In the genomic region with DNA sequence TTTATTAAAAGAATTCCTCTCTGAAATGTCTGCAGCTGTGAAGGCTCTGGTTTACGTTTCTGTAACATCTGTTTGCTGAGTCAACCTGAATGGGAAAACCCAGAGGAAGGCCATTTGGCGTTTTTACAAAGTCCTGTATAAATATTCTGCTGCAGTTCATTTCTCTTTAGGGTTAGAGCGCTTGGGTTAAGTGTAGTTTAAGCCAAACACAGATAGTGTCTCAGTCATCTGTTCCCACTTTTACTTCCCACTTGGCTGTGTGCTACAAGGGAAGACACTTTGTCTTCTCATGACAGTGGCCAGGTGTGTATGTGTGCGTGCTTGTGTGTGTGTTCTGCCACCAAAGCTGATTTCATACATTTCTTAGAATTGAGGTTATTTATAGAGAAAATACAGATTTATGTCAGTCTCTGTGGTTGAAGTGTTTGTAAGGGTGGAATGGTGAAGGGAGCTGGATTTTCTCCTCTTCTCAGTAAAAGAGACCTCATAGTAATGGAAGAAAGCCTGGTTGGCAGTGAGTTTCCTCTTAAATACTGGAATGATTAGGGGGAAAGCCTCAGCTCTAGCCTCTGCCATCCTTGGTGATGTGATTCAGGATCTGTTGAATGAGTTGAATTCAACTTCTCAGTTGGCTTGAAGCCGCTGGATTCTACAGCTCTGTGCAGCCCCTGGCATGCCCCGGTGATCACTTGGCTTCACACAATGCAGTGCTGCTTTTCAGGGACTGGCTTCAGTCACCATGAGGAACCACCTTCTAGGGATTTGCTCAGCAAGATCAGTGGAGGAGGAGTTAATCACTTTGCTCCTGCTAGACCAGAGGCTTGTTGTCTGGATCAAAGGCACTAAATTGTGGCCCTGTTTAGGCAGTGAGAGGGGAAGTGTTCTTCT, we compare ENCODE assay signal across 12 cellular contexts. TPM values are rescaled to one million over a fixed set of nuclear protein-coding genes. Genes with fewer than 3 reads are reported as not detected.
A peak's percentile ranks its signal among the peaks of the same experiment; 100 is the strongest.
DNase-seq lines count a peak whose midpoint lies in the region; ATAC-seq, FAIRE-seq and TF ChIP-seq lines count a peak whose summit lies in the region.
"Had no signal": no experiment of that assay in that cellular context is flagged by ENCODE, and none has a peak within 500 bp of the region (broad histone marks: within the 10 kb centered on the region; RNA-seq: fewer than 3 reads in every experiment).

No MANE protein-coding gene starts in this region.

- no TSS peak for BruUV-seq in GM12878 (replicated peaks; lab: Mats Ljungman, UMichigan)

- H3K9me3 Mint-ChIP-seq in memory B cell = no peaks in the 10 kb centered on the region

- H3K27me3 ChIP-seq in GM12878 (replicated peaks in 1 of 2; ENCODE audit: control insufficient read depth in 2 of 2, insufficient read depth in 2 of 2, low read length in 1 of 2) (no peaks in the 10 kb centered on the region), breast epithelium (no peaks in the 10 kb centered on the region)

- TF ChIP-seq RAD21 in GM12878 (IDR thresholded peaks at IDR 0.05; ENCODE audit: insufficient read depth, low read depth, low read length) = no peak

- no peak overlapping the region for H3K9ac ChIP-seq in GM12878 (ENCODE audit: control insufficient read depth, insufficient read depth, low read length)

- peak overlapping the region; percentile 61 for H3K27ac ChIP-seq in GM12878 (ENCODE audit: control insufficient read depth, insufficient read depth)
- no peak overlapping the region for H3K27ac ChIP-seq in breast epithelium

- H3K36me3 ChIP-seq in GM12878 (ENCODE audit: control insufficient read depth in 2 of 2, insufficient read depth in 2 of 2, low read length in 1 of 2) (peaks cover 31 to 53% of the 10 kb centered on the region in 2 experiments), breast epithelium (peaks cover 9% of the 10 kb centered on the region)

- no peak overlapping the region for H3K4me3 Mint-ChIP-seq in memory B cell
- H3K4me3 Mint-ChIP-seq: CD4-positive, CD25-positive, alpha-beta regulatory T cell had no signal

- peak overlapping the region; percentile 14 for H3K27ac Mint-ChIP-seq in memory B cell

- in situ Hi-C loops in GM12878 (cut with MboI) = loop anchor here (5.0 kb wide), 2 partner anchors 293 to 668 kb away; no protein-coding TSS in a partner anchor

- H3K4me3 ChIP-seq in GM12878 (no peak overlapping the region), breast epithelium (no peak overlapping the region)

- H3K4me1 ChIP-seq in GM12878 (ENCODE audit: control insufficient read depth, insufficient read depth, low read length) (peaks cover 36% of the 10 kb centered on the region), breast epithelium (no peaks in the 10 kb centered on the region)

- DNase-seq in AG08396 (ENCODE audit: low spot score) (peak; percentile 55), GM12878 (ENCODE audit: low read depth, low spot score) (no peak), memory B cell (ENCODE audit: low spot score in 2 of 2) (no peak), breast epithelium (ENCODE audit: low spot score in 2 of 2) (no peak), NCI-H1105 treated with DMSO at 0.1 percent for 48 hours (lab: John Stamatoyannopoulos, UW) (no peak), NCI-H774 (lab: John Stamatoyannopoulos, UW) (no peak)
- DNase-seq: activated CD4-positive, CD25-positive, alpha-beta regulatory T cell; CD4-positive, CD25-positive, alpha-beta regulatory T cell; NCI-H1930; OCI-M1 had no signal

- intact Hi-C loops in GM12878 (cut with micrococcal nuclease; ENCODE audit: unreplicated experiment) = no loop called here
- intact Hi-C loops in breast epithelium (cut with DNase I; ENCODE audit: low total_unique reads) = loop anchor here (1.0 kb wide), 1 partner anchor 405 kb away; no protein-coding TSS in a partner anchor

- 7% methylated on average over 6 of the region's 6 CpGs for WGBS in GM12878 (ENCODE audit: insufficient coverage, insufficient replicate concordance, low lambda C conversion rate, missing lambda C conversion rate)

- FAIRE-seq in GM12878 (lab: Jason Lieb, UNC) = no peak

- peaks cover 37% of the 10 kb centered on the region for H3K36me3 Mint-ChIP-seq in memory B cell

- SMC1A ChIA-PET in GM12878 (lab: Charles Lee; ENCODE audit: uncharacterized antibody, unreplicated experiment) = interaction anchor here (1.2 to 4.4 kb wide), 4 partner anchors 22 to 47 kb away, joined by 4 to 33 read pairs (median 4); no protein-coding TSS in a partner anchor

- RAD21 ChIA-PET in GM12878 (lab: Charles Lee; ENCODE audit: unreplicated experiment) = interaction anchor here (1.3 to 1.4 kb wide), 2 partner anchors 28 to 47 kb away, joined by 5 read pairs; no protein-coding TSS in a partner anchor

- H3K9me3 ChIP-seq in GM12878 (replicated peaks; ENCODE audit: control insufficient read depth, insufficient read depth, low read length) (no peaks in the 10 kb centered on the region), breast epithelium (no peaks in the 10 kb centered on the region)

- TF ChIP-seq POLR2A in GM12878 (IDR thresholded peaks at IDR 0.05; ENCODE audit: low read depth, low read length) = no peak
- no peak for TF ChIP-seq POLR2A in breast epithelium (IDR thresholded peaks at IDR 0.05)

- H4K20me1 ChIP-seq in GM12878 (ENCODE audit: control insufficient read depth, insufficient read depth) = no peaks in the 10 kb centered on the region

- POLR2A ChIA-PET in GM12878 (lab: Charles Lee) = interaction anchor here (0.8 kb wide), 1 partner anchor 28 kb away, joined by 3 read pairs; no protein-coding TSS in a partner anchor

- no peak for TF ChIP-seq EP300 in GM12878 (IDR thresholded peaks at IDR 0.05; ENCODE audit: borderline replicate concordance in 1 of 2, control insufficient read depth in 1 of 2, low read depth in 2 of 2, low read length in 2 of 2)

- CTCF ChIA-PET in GM12878 (lab: Yijun Ruan, JAX) = interaction anchor here (0.6 to 1.4 kb wide), 6 partner anchors 15 to 297 kb away, joined by 3 to 4 read pairs (median 3); no protein-coding TSS in a partner anchor

- TF ChIP-seq CTCF in GM12878 (IDR thresholded peaks at IDR 0.05 in 2 of 3, conservative IDR thresholded peaks at IDR 0.05 in 1 of 3; ENCODE audit: control insufficient read depth in 2 of 3, extremely low read depth in 1 of 3, insufficient read depth in 1 of 3, low read depth in 3 of 3, low read length in 3 of 3) (no peak), breast epithelium (IDR thresholded peaks at IDR 0.05) (no peak)

- H3K4me2 ChIP-seq in GM12878 (ENCODE audit: control insufficient read depth, insufficient read depth) = peak overlapping the region; percentile 19; the same call in 1 of the 2 replicates

- H3K27me3 Mint-ChIP-seq in memory B cell = no peaks in the 10 kb centered on the region
- H3K27me3 Mint-ChIP-seq: CD4-positive, CD25-positive, alpha-beta regulatory T cell had no signal

- H3K4me1 Mint-ChIP-seq in memory B cell = peaks cover 20% of the 10 kb centered on the region

- peaks cover 4% of the 10 kb centered on the region for H3K79me2 ChIP-seq in GM12878 (ENCODE audit: control insufficient read depth, insufficient read depth, low read length)

- no peak overlapping the region for H2AFZ ChIP-seq in GM12878 (ENCODE audit: control insufficient read depth, low read depth, low read length)

- ATAC-seq in GM18870 (IDR thresholded peaks at IDR 0.05; ENCODE audit: unreplicated experiment) (peak; percentile 32), GM12878 (no peak), memory B cell (ENCODE audit: low read depth) (no peak), GM19328 (IDR thresholded peaks at IDR 0.05; ENCODE audit: unreplicated experiment) (no peak)

TF ChIP-seq in GM12878, 131 proteins besides CTCF, POLR2A, EP300 and RAD21 (continues in another document):
- TF ChIP-seq ZSCAN29 (IDR thresholded peaks at IDR 0.05) (no peak), SMAD5 (IDR thresholded peaks at IDR 0.05; ENCODE audit: low read depth) (no peak), HDGF (IDR thresholded peaks at IDR 0.05) (no peak), NRF1 (conservative IDR thresholded peaks at IDR 0.05; ENCODE audit: low read depth, low read length) (no peak), GABPA (IDR thresholded peaks at IDR 0.05; ENCODE audit: low read depth) (no peak), NFIC (IDR thresholded peaks at IDR 0.05; ENCODE audit: low read depth, low read length) (peak; percentile 95), RELA (IDR thresholded peaks at IDR 0.05; ENCODE audit: borderline replicate concordance, partially characterized antibody) (no peak), ZNF384 (IDR thresholded peaks at IDR 0.05; ENCODE audit: borderline replicate concordance, low read depth, low read length) (no peak), RBBP5 (conservative IDR thresholded peaks at IDR 0.05) (no peak)

RNA-seq across cellular contexts. Expression of gene JADE1, which starts 50.6 kb away (rescaled TPM):
- total RNA-seq in GM12878 (2013; cell fraction: nucleolus; rRNA removed) = 38.3 and 39.7 TPM in 2 replicates
- total RNA-seq in GM12878 (2014; rRNA removed) = 16.5 TPM in 2 replicates
- 17.2 and 17.8 TPM in 2 replicates for total RNA-seq in GM12878 (2014; rRNA removed; fragmentation: Illumina TruSeq; extraction: Trizol)
- 22.4 and 27.2 TPM in 2 replicates for total RNA-seq in GM12878 (2021)
- 9.6 TPM for polyA plus RNA-seq in GM12878 (2011; ENCODE audit: low read depth)
- polyA plus RNA-seq in GM12878 (2011; rRNA removed) = 15.0 and 15.2 TPM in 2 replicates
- polyA plus RNA-seq in GM12878 (2011; cell fraction: cytosol; rRNA removed) = 11.4 and 12.2 TPM in 2 replicates
- polyA plus RNA-seq in GM12878 (2011; cell fraction: nucleus; rRNA removed) = 20.8 and 25.7 TPM in 2 replicates
- 12.5 and 13.0 TPM in 2 replicates for polyA plus RNA-seq in GM12878 (2012)
- 14.4 and 17.9 TPM in 2 replicates for polyA plus RNA-seq in GM12878 (2014; fragmentation: Illumina TruSeq; extraction: Trizol)
- 1 to 10 TPM; 5.9 to 6.3 TPM for polyA plus RNA-seq in GM12878 (2014; fragmentation: Nextera tagmentation; extraction: Ambion mirVana)
- 11.8 and 13.6 TPM in 2 replicates for polyA plus RNA-seq in GM12878 (2014; rRNA removed)
- 10 to 100 TPM; 18.6 to 19.4 TPM for polyA plus RNA-seq in GM12878 (2016; fragmentation: Nextera tagmentation; extraction: Ambion mirVana)
- 25.3 and 25.9 TPM in 2 replicates for polyA minus RNA-seq in GM12878 (2011; rRNA and poly(A)+ RNA removed)
- polyA minus RNA-seq in GM12878 (2011; cell fraction: cytosol; rRNA and poly(A)+ RNA removed) = 9.2 and 10.0 TPM in 2 replicates
- polyA minus RNA-seq in GM12878 (2011; cell fraction: nucleus; rRNA and poly(A)+ RNA removed) = 11.4 and 23.8 TPM in 2 replicates
- total RNA-seq in breast epithelium = 10 to 100 TPM; 51.2 to 86.7 (median 62.6) TPM
